Comparison of ENCODE assay signal across 8 cellular contexts in the genomic region with DNA sequence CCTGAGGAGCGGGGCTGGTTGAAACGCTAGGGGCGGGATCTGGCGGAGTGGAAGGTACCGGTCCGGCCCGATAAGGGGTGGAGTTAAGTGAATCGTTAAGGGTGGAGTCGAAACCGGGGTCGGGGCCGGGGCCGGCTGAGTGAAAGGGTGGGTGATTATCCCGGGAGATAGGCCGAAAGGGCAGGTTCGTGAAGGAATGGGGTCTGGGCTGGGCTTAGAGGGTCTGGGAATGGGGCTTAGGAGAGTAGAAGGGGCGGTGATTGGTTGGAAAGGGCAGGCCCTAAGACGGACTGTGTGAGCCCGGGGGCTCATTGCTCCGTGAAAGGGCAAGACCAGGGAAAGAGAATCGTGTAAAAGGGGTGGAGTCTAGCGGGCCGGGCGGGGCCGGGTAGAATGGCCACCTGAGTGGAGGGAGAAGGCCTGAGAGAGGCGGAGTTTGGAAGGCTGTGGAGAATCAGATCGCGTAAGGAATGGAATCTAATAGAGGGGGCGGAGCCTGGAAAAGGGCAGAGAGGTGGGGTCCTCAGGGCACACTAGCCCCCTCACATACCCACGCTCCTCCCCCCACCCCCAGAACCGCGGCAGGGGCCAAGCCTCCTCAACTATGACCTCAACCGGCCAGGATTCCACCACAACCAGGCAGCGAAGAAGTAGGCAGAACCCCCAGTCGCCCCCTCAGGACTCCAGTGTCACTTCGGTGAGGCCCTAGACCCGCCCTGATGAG. TPM values are rescaled to one million over a fixed set of nuclear protein-coding genes. Genes with fewer than 3 reads are reported as not detected.
DNase-seq lines count a peak whose midpoint lies in the region; ATAC-seq and TF ChIP-seq lines count a peak whose summit lies in the region.

No MANE protein-coding gene starts in this region.

- H3K4me1 Mint-ChIP-seq in activated CD8-positive, alpha-beta T cell treated with anti-CD3 and anti-CD28 coated beads for 36 hours (ENCODE audit: low read depth) = peaks cover 25% of the 10 kb centered on the region
- H3K4me1 Mint-ChIP-seq in mesothelial cell of epicardium = peaks cover 10% of the 10 kb centered on the region

- no peak for TF ChIP-seq CTCF in activated CD8-positive, alpha-beta T cell treated with anti-CD3 and anti-CD28 coated beads for 36 hours (IDR thresholded peaks at IDR 0.05)
- no peak for TF ChIP-seq CTCF in mesothelial cell of epicardium (IDR thresholded peaks at IDR 0.05; ENCODE audit: unreplicated experiment)

- H3K9me3 Mint-ChIP-seq in activated CD8-positive, alpha-beta T cell treated with anti-CD3 and anti-CD28 coated beads for 36 hours = no peaks in the 10 kb centered on the region
- H3K9me3 Mint-ChIP-seq in mesothelial cell of epicardium = peaks cover 36% of the 10 kb centered on the region

- H3K9ac ChIP-seq in endocrine pancreas (ENCODE audit: control insufficient read depth, insufficient read depth, low read length) = peak overlapping the region; percentile 84

- H3K36me3 Mint-ChIP-seq in activated CD8-positive, alpha-beta T cell treated with anti-CD3 and anti-CD28 coated beads for 36 hours (ENCODE audit: low read depth) = peaks cover 8% of the 10 kb centered on the region
- peaks cover 9% of the 10 kb centered on the region for H3K36me3 Mint-ChIP-seq in mesothelial cell of epicardium

- DNase-seq in COLO668 (lab: John Stamatoyannopoulos, UW; ENCODE audit: unreplicated experiment) (peak; percentile 85), NCI-H526 treated with DMSO at 0.1 percent for 48 hours (lab: John Stamatoyannopoulos, UW) (peak; percentile 83), mesothelial cell of epicardium (ENCODE audit: low spot score in 2 of 2, unreplicated experiment in 2 of 2) (peak in 1 of 2 experiments; percentile 72)
- peak; percentile 85 for DNase-seq in activated CD8-positive, alpha-beta T cell treated with anti-CD3 and anti-CD28 coated beads for 36 hours
- DNase-seq in stimulated activated CD8-positive, alpha-beta memory T cell treated with anti-CD3 and anti-CD28 coated beads, Interleukin-7, amount 100 ng/mL, for 24 hours (ENCODE audit: low read depth) = peak; percentile 41

- CTCF ChIA-PET in activated CD8-positive, alpha-beta T cell treated with anti-CD3 and anti-CD28 coated beads for 36 hours (lab: Charles Lee) = interaction anchor here (1.0 to 1.4 kb wide), 2 partner anchors 119 to 141 kb away, joined by 3 to 4 read pairs; partner anchors contain the start of gene WAS

- no peaks in the 10 kb centered on the region for H3K27me3 Mint-ChIP-seq in activated CD8-positive, alpha-beta T cell treated with anti-CD3 and anti-CD28 coated beads for 36 hours
- no peaks in the 10 kb centered on the region for H3K27me3 Mint-ChIP-seq in mesothelial cell of epicardium (ENCODE audit: low read depth)

- ATAC-seq in GM19395 (IDR thresholded peaks at IDR 0.05; ENCODE audit: unreplicated experiment) (peak; percentile 55), HG03520 (IDR thresholded peaks at IDR 0.05; ENCODE audit: unreplicated experiment) (peak; percentile 39)
- ATAC-seq in activated CD8-positive, alpha-beta T cell treated with anti-CD3 and anti-CD28 coated beads for 36 hours = peak; percentile 56

- H3K4me1 ChIP-seq in endocrine pancreas (ENCODE audit: control insufficient read depth, insufficient read depth, low read length) = no peaks in the 10 kb centered on the region

- H3K4me3 ChIP-seq in endocrine pancreas (ENCODE audit: control insufficient read depth, insufficient read depth, low read length) = no peak overlapping the region

- no peaks in the 10 kb centered on the region for H3K36me3 ChIP-seq in endocrine pancreas (ENCODE audit: control insufficient read depth, insufficient read depth, low read length)

- H3K27me3 ChIP-seq in endocrine pancreas (ENCODE audit: control insufficient read depth, insufficient read depth, low read length) = no peaks in the 10 kb centered on the region

- intact Hi-C loops in activated CD8-positive, alpha-beta T cell treated with anti-CD3 and anti-CD28 coated beads for 36 hours (cut with micrococcal nuclease) = loop anchor here (5.0 kb wide), 1 partner anchor 135 kb away; no protein-coding TSS in a partner anchor

- no peaks in the 10 kb centered on the region for H3K9me3 ChIP-seq in endocrine pancreas (ENCODE audit: control insufficient read depth, low read length)

- H3K27ac Mint-ChIP-seq in activated CD8-positive, alpha-beta T cell treated with anti-CD3 and anti-CD28 coated beads for 36 hours = peak overlapping the region; percentile 98
- H3K27ac Mint-ChIP-seq in mesothelial cell of epicardium = peak overlapping the region; percentile 99

- H3K4me3 Mint-ChIP-seq in activated CD8-positive, alpha-beta T cell treated with anti-CD3 and anti-CD28 coated beads for 36 hours = peak overlapping the region; percentile 94
- H3K4me3 Mint-ChIP-seq in mesothelial cell of epicardium = peak overlapping the region; percentile 93

- POLR2A ChIA-PET in activated CD8-positive, alpha-beta T cell treated with anti-CD3 and anti-CD28 coated beads for 36 hours (lab: Charles Lee) = interaction anchor here (0.7 kb wide), 1 partner anchor 211 kb away, joined by 4 read pairs; no protein-coding TSS in a partner anchor

RNA-seq across cellular contexts. Expression of gene HDAC6, which starts 0.4 kb away (rescaled TPM):
- 10 to 100 TPM; 51.2 to 54.5 TPM for total RNA-seq in activated CD8-positive, alpha-beta T cell treated with anti-CD3 and anti-CD28 coated beads for 36 hours
- total RNA-seq in mesothelial cell of epicardium = 196 to 205 TPM (median 200 TPM) in 3 replicates

RNA-seq across cellular contexts. Expression of gene GATA1, which starts 15.9 kb away (rescaled TPM):
- not detected for total RNA-seq in activated CD8-positive, alpha-beta T cell treated with anti-CD3 and anti-CD28 coated beads for 36 hours
- total RNA-seq in mesothelial cell of epicardium = not detected in 3 replicates

RNA-seq across cellular contexts. Expression of gene ERAS, which starts 24.1 kb away (rescaled TPM):
- total RNA-seq in activated CD8-positive, alpha-beta T cell treated with anti-CD3 and anti-CD28 coated beads for 36 hours = not detected
- total RNA-seq in mesothelial cell of epicardium = 0.33 to 0.63 TPM (median 0.54 TPM) in 3 replicates

RNA-seq across cellular contexts. Expression of gene PCSK1N, which starts 33.2 kb away (rescaled TPM):
- 1 to 10 TPM; 1.1 to 1.4 TPM for total RNA-seq in activated CD8-positive, alpha-beta T cell treated with anti-CD3 and anti-CD28 coated beads for 36 hours
- total RNA-seq in mesothelial cell of epicardium = 41.6 to 46.9 TPM (median 42.8 TPM) in 3 replicates

RNA-seq across cellular contexts. Expression of gene GLOD5, which starts 40.7 kb away (rescaled TPM):
- total RNA-seq in activated CD8-positive, alpha-beta T cell treated with anti-CD3 and anti-CD28 coated beads for 36 hours = not detected
- total RNA-seq in mesothelial cell of epicardium = not detected in 3 replicates
